Comparison of ENCODE assay signal across 1 cellular context in the genomic region with DNA sequence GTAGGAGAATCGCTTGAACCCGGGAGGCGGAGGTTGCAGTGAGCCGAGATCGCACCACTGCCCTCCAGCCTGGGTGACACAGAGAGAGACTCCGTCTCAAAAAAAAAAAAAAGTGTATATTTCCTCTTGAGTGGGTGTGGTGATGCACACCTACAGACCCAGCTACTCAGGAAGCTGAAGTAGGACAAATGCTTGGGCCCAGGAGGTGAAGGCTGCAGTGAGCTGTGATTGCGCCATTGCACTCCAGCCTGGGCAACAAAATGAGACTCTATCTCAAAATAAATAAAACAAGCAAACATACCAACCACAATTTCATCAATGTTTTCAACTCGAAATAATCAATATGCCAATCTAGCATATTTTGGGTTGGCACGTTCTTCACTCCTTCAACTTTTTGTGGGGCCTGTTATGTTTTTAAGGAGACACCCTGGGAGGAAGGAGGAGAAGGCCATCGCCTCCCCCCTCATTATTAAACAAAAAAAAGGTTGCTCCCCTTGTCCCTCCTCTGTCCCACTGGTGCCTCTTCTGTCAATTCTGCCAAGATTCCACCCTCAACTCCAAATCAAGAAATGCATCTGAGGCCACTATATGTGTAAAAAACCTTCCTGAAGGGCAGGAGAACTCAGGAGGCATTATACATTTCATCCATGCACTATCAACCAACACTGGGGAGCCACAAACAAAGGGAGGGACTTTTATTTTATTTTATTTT.
TF ChIP-seq lines count a peak whose summit lies in the region.

No MANE protein-coding gene starts in this region.

TF ChIP-seq in K562, 482 proteins besides CTCF, POLR2A, EP300 and RAD21:
- TF ChIP-seq EHMT2 (IDR thresholded peaks at IDR 0.05) (no peak), ZNF316 (IDR thresholded peaks at IDR 0.05) (peak; percentile 44), CEBPB (tag; IDR thresholded peaks at IDR 0.05) (peak; percentile 40; the same call in 1 of the 2 replicates)
